15 cellular contexts compared by ENCODE assay signal in the genomic region with DNA sequence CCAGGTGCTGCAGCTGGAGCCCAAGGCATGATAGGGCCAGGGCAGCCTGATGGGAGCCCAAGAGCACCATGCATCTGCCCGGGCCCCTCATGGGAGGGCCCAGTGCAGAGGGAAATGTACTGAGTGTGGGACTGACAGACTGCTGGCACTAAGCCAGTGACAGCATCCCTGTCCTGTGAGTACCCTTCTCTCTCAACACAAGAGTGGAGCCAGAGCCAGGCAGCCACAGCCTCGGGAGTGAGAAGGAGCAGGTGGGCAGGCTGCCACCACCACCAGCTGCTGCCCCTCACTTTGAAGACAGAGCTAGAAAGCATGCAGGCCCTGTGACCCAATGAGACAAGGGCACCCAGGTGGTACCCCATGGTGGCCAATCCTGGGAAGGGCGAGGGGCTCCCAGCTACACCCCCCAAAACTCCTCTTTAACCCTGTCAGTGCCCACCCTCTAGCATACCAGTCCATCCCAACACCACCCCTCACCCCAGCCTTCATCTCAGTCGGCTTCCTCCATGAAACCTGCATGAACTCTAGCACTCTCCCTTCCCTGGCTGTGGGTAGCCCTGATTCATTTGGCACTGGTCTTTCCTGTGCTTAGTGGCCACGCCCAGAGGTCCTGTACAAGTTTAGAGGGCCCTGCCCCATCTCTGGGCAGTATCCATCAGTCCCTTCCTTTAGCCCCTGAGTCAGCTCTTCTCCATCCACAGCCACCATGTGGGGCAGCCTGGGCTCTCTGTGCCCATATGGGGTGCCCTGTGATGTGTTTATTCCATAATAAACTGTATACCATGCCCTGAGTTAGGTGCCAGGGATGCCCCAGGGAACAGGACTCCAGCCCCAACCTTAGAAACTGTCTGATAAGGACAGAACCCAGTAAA.
A peak's percentile ranks its signal among the peaks of the same experiment; 100 is the strongest.
DNase-seq lines count a peak whose midpoint lies in the region; ATAC-seq and TF ChIP-seq lines count a peak whose summit lies in the region.
"Had no signal": no experiment of that assay in that cellular context is flagged by ENCODE, and none has a peak within 500 bp of the region (broad histone marks: within the 10 kb centered on the region; RNA-seq: fewer than 3 reads in every experiment).

No MANE protein-coding gene starts in this region.

- H3K79me2 ChIP-seq in HCT116 (ENCODE audit: insufficient read depth, low read length): no peaks in the 10 kb centered on the region

- no peak overlapping the region for H3K27ac ChIP-seq in HCT116 (ENCODE audit: low read depth, low read length)
- H3K27ac ChIP-seq in tibial artery: no peak overlapping the region
- H3K27ac ChIP-seq: left lung, SJSA1 had no signal

- H3K27me3 ChIP-seq in HCT116 (ENCODE audit: insufficient read depth, low read length): peaks cover 5% of the 10 kb centered on the region; the same call in 1 of the 2 replicates
- no peaks in the 10 kb centered on the region for H3K27me3 ChIP-seq in tibial artery
- H3K27me3 ChIP-seq: left lung, SJSA1 had no signal

- no peak for TF ChIP-seq RAD21 in HCT116 (IDR thresholded peaks at IDR 0.05; ENCODE audit: low read depth)

- H3K9me2 ChIP-seq in HCT116 (ENCODE audit: insufficient read depth): no peaks in the 10 kb centered on the region

- no peak overlapping the region for H3K9ac ChIP-seq in HCT116 (ENCODE audit: low read length)

- DNase-seq in HCT116 (ENCODE audit: low read depth, low spot score) (no peak), NCI-H1694 (lab: John Stamatoyannopoulos, UW) (peak; percentile 81), SHP77 (lab: John Stamatoyannopoulos, UW) (peak; percentile 27 to 63), myocyte (ENCODE audit: low read depth) (peak; percentile 54), D341Med (ENCODE audit: low spot score) (no peak), tibial artery (no peak)
- DNase-seq: activated CD4-positive, alpha-beta T cell treated with anti-CD3 and anti-CD28 coated beads, Interleukin-2, amount 50 U/mL, for 48 hours; C1 segment of cervical spinal cord; DND-41; NCI-H1436 treated with DMSO at 0.1 percent for 48 hours; stimulated activated CD4-positive, alpha-beta T cell treated with anti-CD3 and anti-CD28 coated beads, Interleukin-12 subunit alpha, Interleukin-12 subunit beta, amount 100 ng/mL, for 4 hours had no signal

- CTCF ChIA-PET in HCT116 (lab: Charles Lee): no interaction called here

- TF ChIP-seq POLR2A in HCT116 (IDR thresholded peaks at IDR 0.05; ENCODE audit: borderline replicate concordance, extremely low read depth, insufficient read depth, insufficient read length): no peak

- ATAC-seq in HCT116 (no peak), HG02885 (IDR thresholded peaks at IDR 0.05; ENCODE audit: poor library complexity, unreplicated experiment) (no peak), HG03457 (IDR thresholded peaks at IDR 0.05; ENCODE audit: unreplicated experiment) (no peak)
- ATAC-seq: left lung had no signal

- intact Hi-C loops in HCT116 (cut with micrococcal nuclease) (no loop called here), tibial artery (cut with DNase I; ENCODE audit: low total_unique reads) (no loop called here)

- no TSS peak for BruUV-seq in HCT116 (replicated peaks; lab: Mats Ljungman, UMichigan)

- peak overlapping the region; percentile 34 for H3K4me2 ChIP-seq in HCT116 (ENCODE audit: low read length)

- H3K36me3 ChIP-seq in HCT116 (ENCODE audit: control insufficient read depth in 1 of 2, insufficient read depth in 2 of 2, low read length in 2 of 2) (no peaks in the 10 kb centered on the region), tibial artery (no peaks in the 10 kb centered on the region)
- H3K36me3 ChIP-seq: left lung, SJSA1 had no signal

- H3K4me1 ChIP-seq in HCT116 (ENCODE audit: control insufficient read depth in 1 of 2, insufficient read depth in 2 of 2, low read length in 2 of 2) (peaks cover 0 to 11% of the 10 kb centered on the region in 2 experiments; a peak in 2 of 4 replicates), tibial artery (peaks cover 0 to 25% (median 12%) of the 10 kb centered on the region in 4 donors)
- H3K4me1 ChIP-seq: left lung, SJSA1 had no signal

- H3K9me3 ChIP-seq in HCT116 (ENCODE audit: control insufficient read depth in 1 of 2, insufficient read depth in 1 of 2, low read depth in 1 of 2, low read length in 2 of 2) (no peaks in the 10 kb centered on the region), tibial artery (no peaks in the 10 kb centered on the region)
- H3K9me3 ChIP-seq: left lung, SJSA1 had no signal

- H4K20me1 ChIP-seq in HCT116 (ENCODE audit: insufficient read depth): no peaks in the 10 kb centered on the region

- TF ChIP-seq CTCF in HCT116 (IDR thresholded peaks at IDR 0.05 in 2 of 3, conservative IDR thresholded peaks at IDR 0.05 in 1 of 3; ENCODE audit: borderline replicate concordance in 1 of 3, insufficient read depth in 1 of 3, low read depth in 2 of 3, low read length in 2 of 3) (no peak), tibial artery (IDR thresholded peaks at IDR 0.05) (no peak)

- peak overlapping the region; percentile 5 for H2AFZ ChIP-seq in HCT116 (ENCODE audit: low read depth, low read length, poor library complexity, severe bottlenecking)

- POLR2A ChIA-PET in HCT116 (lab: Charles Lee): no interaction called here

- RAD21 ChIA-PET in HCT116 (lab: Charles Lee; ENCODE audit: low non-redundant PET in 1 of 2, low total read pairs in 2 of 2, uncharacterized antibody in 2 of 2, unreplicated experiment in 2 of 2): no interaction called here

- no peak overlapping the region for H3K4me3 ChIP-seq in HCT116 (replicated peaks in 1 of 2; ENCODE audit: low read depth in 1 of 2, low read length in 2 of 2)
- no peak overlapping the region for H3K4me3 ChIP-seq in tibial artery
- H3K4me3 ChIP-seq: left lung, SJSA1 had no signal

TF ChIP-seq in HCT116, 20 proteins besides CTCF, POLR2A, EP300 and RAD21 (continues in another document):
- TF ChIP-seq JUND (IDR thresholded peaks at IDR 0.05): no peak
- TF ChIP-seq CEBPB (IDR thresholded peaks at IDR 0.05; ENCODE audit: low read depth): no peak
- TF ChIP-seq, protein P1, sequence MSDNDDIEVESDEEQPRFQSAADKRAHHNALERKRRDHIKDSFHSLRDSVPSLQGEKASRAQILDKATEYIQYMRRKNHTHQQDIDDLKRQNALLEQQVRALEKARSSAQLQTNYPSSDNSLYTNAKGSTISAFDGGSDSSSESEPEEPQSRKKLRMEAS (IDR thresholded peaks at IDR 0.05): no peak
- TF ChIP-seq, protein P2, sequence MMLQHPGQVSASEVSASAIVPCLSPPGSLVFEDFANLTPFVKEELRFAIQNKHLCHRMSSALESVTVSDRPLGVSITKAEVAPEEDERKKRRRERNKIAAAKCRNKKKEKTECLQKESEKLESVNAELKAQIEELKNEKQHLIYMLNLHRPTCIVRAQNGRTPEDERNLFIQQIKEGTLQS (IDR thresholded peaks at IDR 0.05): no peak
- no peak for TF ChIP-seq CBX3 (IDR thresholded peaks at IDR 0.05; ENCODE audit: low read depth)
- no peak for TF ChIP-seq EZH2phosphoT487 (IDR thresholded peaks at IDR 0.05; ENCODE audit: borderline replicate concordance)
- TF ChIP-seq, protein P3, sequence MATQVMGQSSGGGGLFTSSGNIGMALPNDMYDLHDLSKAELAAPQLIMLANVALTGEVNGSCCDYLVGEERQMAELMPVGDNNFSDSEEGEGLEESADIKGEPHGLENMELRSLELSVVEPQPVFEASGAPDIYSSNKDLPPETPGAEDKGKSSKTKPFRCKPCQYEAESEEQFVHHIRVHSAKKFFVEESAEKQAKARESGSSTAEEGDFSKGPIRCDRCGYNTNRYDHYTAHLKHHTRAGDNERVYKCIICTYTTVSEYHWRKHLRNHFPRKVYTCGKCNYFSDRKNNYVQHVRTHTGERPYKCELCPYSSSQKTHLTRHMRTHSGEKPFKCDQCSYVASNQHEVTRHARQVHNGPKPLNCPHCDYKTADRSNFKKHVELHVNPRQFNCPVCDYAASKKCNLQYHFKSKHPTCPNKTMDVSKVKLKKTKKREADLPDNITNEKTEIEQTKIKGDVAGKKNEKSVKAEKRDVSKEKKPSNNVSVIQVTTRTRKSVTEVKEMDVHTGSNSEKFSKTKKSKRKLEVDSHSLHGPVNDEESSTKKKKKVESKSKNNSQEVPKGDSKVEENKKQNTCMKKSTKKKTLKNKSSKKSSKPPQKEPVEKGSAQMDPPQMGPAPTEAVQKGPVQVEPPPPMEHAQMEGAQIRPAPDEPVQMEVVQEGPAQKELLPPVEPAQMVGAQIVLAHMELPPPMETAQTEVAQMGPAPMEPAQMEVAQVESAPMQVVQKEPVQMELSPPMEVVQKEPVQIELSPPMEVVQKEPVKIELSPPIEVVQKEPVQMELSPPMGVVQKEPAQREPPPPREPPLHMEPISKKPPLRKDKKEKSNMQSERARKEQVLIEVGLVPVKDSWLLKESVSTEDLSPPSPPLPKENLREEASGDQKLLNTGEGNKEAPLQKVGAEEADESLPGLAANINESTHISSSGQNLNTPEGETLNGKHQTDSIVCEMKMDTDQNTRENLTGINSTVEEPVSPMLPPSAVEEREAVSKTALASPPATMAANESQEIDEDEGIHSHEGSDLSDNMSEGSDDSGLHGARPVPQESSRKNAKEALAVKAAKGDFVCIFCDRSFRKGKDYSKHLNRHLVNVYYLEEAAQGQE (IDR thresholded peaks at IDR 0.05; ENCODE audit: low read depth): no peak
- TF ChIP-seq FOSL1 (IDR thresholded peaks at IDR 0.05; ENCODE audit: low read depth): no peak
- TF ChIP-seq SP1 (IDR thresholded peaks at IDR 0.05; ENCODE audit: low read depth): no peak
- no peak for TF ChIP-seq ZFX (IDR thresholded peaks at IDR 0.05)
- TF ChIP-seq ELF1 (IDR thresholded peaks at IDR 0.05; ENCODE audit: borderline replicate concordance, low read depth): no peak
- no peak for TF ChIP-seq EZH2 (IDR thresholded peaks at IDR 0.05)
- TF ChIP-seq, protein P4, sequence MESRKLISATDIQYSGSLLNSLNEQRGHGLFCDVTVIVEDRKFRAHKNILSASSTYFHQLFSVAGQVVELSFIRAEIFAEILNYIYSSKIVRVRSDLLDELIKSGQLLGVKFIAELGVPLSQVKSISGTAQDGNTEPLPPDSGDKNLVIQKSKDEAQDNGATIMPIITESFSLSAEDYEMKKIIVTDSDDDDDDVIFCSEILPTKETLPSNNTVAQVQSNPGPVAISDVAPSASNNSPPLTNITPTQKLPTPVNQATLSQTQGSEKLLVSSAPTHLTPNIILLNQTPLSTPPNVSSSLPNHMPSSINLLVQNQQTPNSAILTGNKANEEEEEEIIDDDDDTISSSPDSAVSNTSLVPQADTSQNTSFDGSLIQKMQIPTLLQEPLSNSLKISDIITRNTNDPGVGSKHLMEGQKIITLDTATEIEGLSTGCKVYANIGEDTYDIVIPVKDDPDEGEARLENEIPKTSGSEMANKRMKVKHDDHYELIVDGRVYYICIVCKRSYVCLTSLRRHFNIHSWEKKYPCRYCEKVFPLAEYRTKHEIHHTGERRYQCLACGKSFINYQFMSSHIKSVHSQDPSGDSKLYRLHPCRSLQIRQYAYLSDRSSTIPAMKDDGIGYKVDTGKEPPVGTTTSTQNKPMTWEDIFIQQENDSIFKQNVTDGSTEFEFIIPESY (IDR thresholded peaks at IDR 0.05; ENCODE audit: extremely low read depth, insufficient replicate concordance, low read length): no peak
- no peak for TF ChIP-seq POLR2AphosphoS5 (IDR thresholded peaks at IDR 0.05; ENCODE audit: low read depth, low read length)
- TF ChIP-seq TCF7L2 (IDR thresholded peaks at IDR 0.05; ENCODE audit: borderline replicate concordance, extremely low read depth, insufficient read depth, insufficient read length): no peak
- TF ChIP-seq SIN3A (IDR thresholded peaks at IDR 0.05; ENCODE audit: low read depth): no peak

Comparison
In these comparisons a context has a peak if more than half of its experiments do, and no peak if none do; other contexts are left out.
1. DNase-seq: peak in NCI-H1694 (single experiment), SHP77 (2 of 2) and myocyte (single experiment); none in HCT116 (single experiment), D341Med (single experiment) and tibial artery (0 of 2).